26 cellular contexts compared by ENCODE assay signal in the genomic region with DNA sequence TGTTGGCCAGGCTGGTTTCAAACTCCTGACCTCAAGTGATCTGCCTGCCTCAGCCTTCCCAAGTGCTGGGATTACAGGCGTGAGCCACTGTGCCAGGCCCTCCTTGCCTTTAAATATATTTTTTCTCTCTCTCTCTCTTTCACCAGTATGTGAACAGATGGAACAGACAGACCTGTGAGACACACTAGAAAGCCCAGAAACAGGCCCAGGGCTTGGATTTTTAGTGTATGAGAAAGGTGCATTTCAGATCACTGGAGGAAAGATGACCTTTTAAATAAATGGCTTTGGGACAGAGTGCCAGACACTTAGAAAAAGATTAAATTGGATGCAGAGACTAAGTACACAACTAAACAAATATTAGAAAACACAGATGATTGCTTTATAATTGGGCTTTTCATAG. TPM values are rescaled to one million over a fixed set of nuclear protein-coding genes. Genes with fewer than 3 reads are reported as not detected.
"Had no signal": no experiment of that assay in that cellular context is flagged by ENCODE, and none has a peak within 500 bp of the region (broad histone marks: within the 10 kb centered on the region; RNA-seq: fewer than 3 reads in every experiment).

No MANE protein-coding gene starts in this region.

- H3K4me3 ChIP-seq: MG63 had no signal

- H3K27ac ChIP-seq: RWPE1 had no signal

- H3K9me3 ChIP-seq: SK-N-SH had no signal

- ATAC-seq: Panc1, PC-3 had no signal

- DNase-seq: IMR-90; Karpas-422; KG1; MG63; NCI-H1092; NCI-H1105 treated with DMSO at 0.1 percent for 48 hours; NCI-H1417 treated with DMSO at 0.1 percent for 48 hours; NCI-H146; NCI-H187 treated with DMSO at 0.1 percent for 48 hours; NCI-H2029 treated with DMSO at 0.1 percent for 48 hours; NCI-H2171 treated with DMSO at 0.1 percent for 48 hours; NCI-H345; NCI-H446 treated with DMSO at 0.1 percent for 48 hours; NCI-H510A treated with DMSO at 0.1 percent for 48 hours; NCI-H526; NCI-H748 treated with DMSO at 0.1 percent for 48 hours; NK-92 treated with Interleukin-12 subunit alpha and Interleukin-12 subunit beta, amount 100 ng/mL, for 24 hours; PC-3; SHP77; SK-N-SH; SW 1271; T-helper 1 cell had no signal

- H3K36me3 ChIP-seq: MG63 had no signal

RNA-seq across cellular contexts. Expression of a gene that starts 3.1 kb away (rescaled TPM):
- total RNA-seq: HT-29, IMR-90, OCI-LY7 had no signal
- polyA plus RNA-seq: IMR-90, SK-N-SH had no signal
